Comparison of ENCODE assay signal across 27 cellular contexts in genomic region chr14:46433381-46433780, GRCh38.
"Had no signal": no experiment of that assay in that cellular context is flagged by ENCODE, and none has a peak within 500 bp of the region (broad histone marks: within the 10 kb centered on the region; RNA-seq: fewer than 3 reads in every experiment).

No MANE protein-coding gene starts in this region.

- H3K4me3 ChIP-seq: left ventricle myocardium inferior, lung, mucosa of descending colon, neural progenitor cell, psoas muscle, right atrium auricular region, right lobe of liver, skin epidermis, stomach, testis, thyroid gland, transverse colon, upper lobe of left lung, vagina had no signal

- H3K9ac ChIP-seq: neural progenitor cell, parathyroid adenoma had no signal

- H3K4me1 Mint-ChIP-seq: naive thymus-derived CD4-positive, alpha-beta T cell; nephron; neural progenitor cell; stimulated activated naive B cell treated with anti-CD40 and anti-IgM and Interleukin-4, amounts not matched to agents 10 μg/mL and 1 μg/mL and 100 μg/mL, for 72 hours had no signal

- H3K27me3 Mint-ChIP-seq: naive thymus-derived CD4-positive, alpha-beta T cell; stimulated activated naive B cell treated with anti-CD40 and anti-IgM and Interleukin-4, amounts not matched to agents 10 μg/mL and 1 μg/mL and 100 μg/mL, for 72 hours had no signal

- H3K9me3 ChIP-seq: mucosa of descending colon, neutrophil, psoas muscle, right atrium auricular region, right lobe of liver, testis, thyroid gland, transverse colon, upper lobe of left lung, vagina had no signal

- ATAC-seq: mucosa of descending colon; naive thymus-derived CD4-positive, alpha-beta T cell; psoas muscle; right lobe of liver; stimulated activated naive B cell treated with anti-CD40 and anti-IgM and Interleukin-4, amounts not matched to agents 10 μg/mL and 1 μg/mL and 100 μg/mL, for 72 hours; stimulated activated naive CD8-positive, alpha-beta T cell treated with anti-CD3 and anti-CD28 coated beads, Interleukin-15, Interleukin-2, amounts not matched to agents 100 U/mL and 50 U/mL, for 24 hours had no signal

- H3K9me3 Mint-ChIP-seq: neural progenitor cell had no signal

- H3K36me3 Mint-ChIP-seq: naive thymus-derived CD4-positive, alpha-beta T cell; neural progenitor cell; stimulated activated naive B cell treated with anti-CD40 and anti-IgM and Interleukin-4, amounts not matched to agents 10 μg/mL and 1 μg/mL and 100 μg/mL, for 72 hours had no signal

- H3K36me3 ChIP-seq: left ventricle myocardium inferior, neural progenitor cell, neutrophil, right atrium auricular region, right lobe of liver, stomach, thyroid gland, transverse colon, upper lobe of left lung, vagina had no signal

- H3K79me2 ChIP-seq: parathyroid adenoma had no signal

- H3K4me3 Mint-ChIP-seq: naive thymus-derived CD4-positive, alpha-beta T cell; nephron; neural progenitor cell; stimulated activated naive B cell treated with anti-CD40 and anti-IgM and Interleukin-4, amounts not matched to agents 10 μg/mL and 1 μg/mL and 100 μg/mL, for 72 hours had no signal

- H3K27ac Mint-ChIP-seq: naive thymus-derived CD4-positive, alpha-beta T cell; nephron; neural progenitor cell; stimulated activated naive B cell treated with anti-CD40 and anti-IgM and Interleukin-4, amounts not matched to agents 10 μg/mL and 1 μg/mL and 100 μg/mL, for 72 hours had no signal

- H3K27ac ChIP-seq: left ventricle myocardium inferior, neural progenitor cell, neutrophil, parathyroid adenoma, psoas muscle, right atrium auricular region, right lobe of liver, skin epidermis, stomach, testis, thyroid gland, transverse colon, upper lobe of left lung, vagina had no signal

- DNase-seq: islet precursor cell; left ventricle myocardium inferior; midbrain; mucosa of descending colon; naive thymus-derived CD4-positive, alpha-beta T cell; occipital lobe; psoas muscle; right lobe of liver; stimulated activated CD4-positive, alpha-beta T cell treated with anti-CD3 and anti-CD28 coated beads, Interleukin-12 subunit alpha, Interleukin-12 subunit beta, amount 100 ng/mL, for 4 hours; stimulated activated CD4-positive, alpha-beta T cell treated with anti-CD3 and anti-CD28 coated beads, Interleukin-15, amount 100 ng/mL, for 24 hours; stimulated activated CD4-positive, alpha-beta T cell treated with anti-CD3 and anti-CD28 coated beads, Interleukin-2, amount 100 ng/mL, for 24 hours; stimulated activated CD4-positive, alpha-beta T cell treated with anti-CD3 and anti-CD28 coated beads, Interleukin-4, amount 100 ng/mL, for 1 hour; stimulated activated naive B cell treated with anti-CD40 and anti-IgM and Interleukin-4, amounts not matched to agents 10 μg/mL and 1 μg/mL and 100 μg/mL, for 72 hours; stimulated activated naive CD8-positive, alpha-beta T cell treated with anti-CD3 and anti-CD28 coated beads, Interleukin-15, Interleukin-2, amounts not matched to agents 100 U/mL and 50 U/mL, for 24 hours; stomach; testis; thyroid gland; transverse colon; upper lobe of left lung had no signal

- H3K4me2 ChIP-seq: neural progenitor cell had no signal

- H3K4me1 ChIP-seq: left ventricle myocardium inferior, neural progenitor cell, parathyroid adenoma, psoas muscle, right atrium auricular region, right lobe of liver, stomach, testis, thyroid gland, transverse colon, upper lobe of left lung, vagina had no signal

- H3K27me3 ChIP-seq: neural progenitor cell, neutrophil, right atrium auricular region, right lobe of liver, stomach, testis, thyroid gland, transverse colon, upper lobe of left lung, vagina had no signal

- H2AFZ ChIP-seq: neural progenitor cell, parathyroid adenoma had no signal
